Comparison of ENCODE assay signal across 9 cellular contexts in genomic region chr13:36130542-36131214, GRCh38. TPM values are rescaled to one million over a fixed set of nuclear protein-coding genes. Genes with fewer than 3 reads are reported as not detected.
A peak's percentile ranks its signal among the peaks of the same experiment; 100 is the strongest.
DNase-seq lines count a peak whose midpoint lies in the region; ATAC-seq and TF ChIP-seq lines count a peak whose summit lies in the region.
"Had no signal": no experiment of that assay in that cellular context is flagged by ENCODE, and none has a peak within 500 bp of the region (broad histone marks: within the 10 kb centered on the region; RNA-seq: fewer than 3 reads in every experiment).

No MANE protein-coding gene starts in this region.

- H3K27me3 Mint-ChIP-seq in activated naive CD8-positive, alpha-beta T cell treated with anti-CD3 and anti-CD28 coated beads for 36 hours = peaks cover 46% of the 10 kb centered on the region

- peaks cover 2% of the 10 kb centered on the region for H3K4me1 Mint-ChIP-seq in activated naive CD8-positive, alpha-beta T cell treated with anti-CD3 and anti-CD28 coated beads for 36 hours
- H3K4me1 Mint-ChIP-seq: activated naive CD8-positive, alpha-beta T cell treated with anti-CD3 and anti-CD28 coated beads, Interleukin-2, amount 10 ng/mL, durations not matched to agents 7 days and 5 days had no signal

- no peak overlapping the region for H3K27ac Mint-ChIP-seq in activated naive CD8-positive, alpha-beta T cell treated with anti-CD3 and anti-CD28 coated beads for 36 hours
- H3K27ac Mint-ChIP-seq: activated naive CD8-positive, alpha-beta T cell treated with anti-CD3 and anti-CD28 coated beads, Interleukin-2, amount 10 ng/mL, durations not matched to agents 7 days and 5 days had no signal

- no peak for TF ChIP-seq EP300 in tibial nerve (IDR thresholded peaks at IDR 0.05)

- H3K4me1 ChIP-seq in body of pancreas (peaks cover 6% of the 10 kb centered on the region), tibial nerve (peaks cover 0 to 17% (median 0%) of the 10 kb centered on the region in 4 donors)

- H3K36me3 Mint-ChIP-seq in activated naive CD8-positive, alpha-beta T cell treated with anti-CD3 and anti-CD28 coated beads for 36 hours = no peaks in the 10 kb centered on the region
- H3K36me3 Mint-ChIP-seq: activated naive CD8-positive, alpha-beta T cell treated with anti-CD3 and anti-CD28 coated beads, Interleukin-2, amount 10 ng/mL, durations not matched to agents 7 days and 5 days had no signal

- H3K36me3 ChIP-seq in body of pancreas (replicated peaks in 1 of 2; ENCODE audit: insufficient read depth in 1 of 2, low read depth in 2 of 2) = no peaks in the 10 kb centered on the region
- no peaks in the 10 kb centered on the region for H3K36me3 ChIP-seq in kidney epithelial cell (ENCODE audit: control insufficient read depth, insufficient read depth, low read length)
- peaks cover 0 to under 1% (median 0%) of the 10 kb centered on the region in 3 donors for H3K36me3 ChIP-seq in tibial nerve

- intact Hi-C loops in body of pancreas (cut with DNase I) = no loop called here

- H3K27ac ChIP-seq in body of pancreas (no peak overlapping the region), tibial nerve (peak overlapping the region in 2 of 4 donors; percentile 51 to 81)

- H3K4me3 ChIP-seq in body of pancreas (no peak overlapping the region), kidney epithelial cell (ENCODE audit: low read depth, low read length) (peak overlapping the region; percentile 34), tibial nerve (peak overlapping the region; percentile 30 to 60 (median 40))

- peak; percentile 12 for DNase-seq in NCI-H2029 treated with DMSO at 0.1 percent for 48 hours (lab: John Stamatoyannopoulos, UW)
- DNase-seq in NCI-H2029 (lab: John Stamatoyannopoulos, UW) = no peak
- peak in 2 of 4 donors; percentile 15 to 21 for DNase-seq in body of pancreas
- DNase-seq in kidney epithelial cell (ENCODE audit: low read depth) = no peak
- DNase-seq in tibial nerve (ENCODE audit: low spot score in 2 of 2) = peak in 1 of 2 donors; percentile 21
- DNase-seq in activated naive CD8-positive, alpha-beta T cell treated with anti-CD3 and anti-CD28 coated beads for 36 hours = no peak
- DNase-seq: activated naive CD8-positive, alpha-beta T cell treated with anti-CD3 and anti-CD28 coated beads, Interleukin-2, amount 10 ng/mL, durations not matched to agents 7 days and 5 days had no signal

- TF ChIP-seq CTCF in body of pancreas (IDR thresholded peaks at IDR 0.05) (no peak), kidney epithelial cell (IDR thresholded peaks at IDR 0.05; ENCODE audit: insufficient read depth, low read length, poor library complexity, severe bottlenecking) (no peak), tibial nerve (IDR thresholded peaks at IDR 0.05) (no peak)

- no peaks in the 10 kb centered on the region for H3K9me3 Mint-ChIP-seq in activated naive CD8-positive, alpha-beta T cell treated with anti-CD3 and anti-CD28 coated beads for 36 hours
- H3K9me3 Mint-ChIP-seq: activated naive CD8-positive, alpha-beta T cell treated with anti-CD3 and anti-CD28 coated beads, Interleukin-2, amount 10 ng/mL, durations not matched to agents 7 days and 5 days had no signal

- TF ChIP-seq POLR2A in body of pancreas (IDR thresholded peaks at IDR 0.05) = no peak
- TF ChIP-seq POLR2A in tibial nerve (IDR thresholded peaks at IDR 0.05) = no peak

- no peak overlapping the region for H3K4me3 Mint-ChIP-seq in activated naive CD8-positive, alpha-beta T cell treated with anti-CD3 and anti-CD28 coated beads for 36 hours
- H3K4me3 Mint-ChIP-seq: activated naive CD8-positive, alpha-beta T cell treated with anti-CD3 and anti-CD28 coated beads, Interleukin-2, amount 10 ng/mL, durations not matched to agents 7 days and 5 days had no signal

- ATAC-seq in body of pancreas (peak; percentile 59), GM18502 (IDR thresholded peaks at IDR 0.05; ENCODE audit: poor library complexity, unreplicated experiment) (no peak), GM19351 (IDR thresholded peaks at IDR 0.05; ENCODE audit: unreplicated experiment) (no peak)

- H3K9me3 ChIP-seq in body of pancreas (no peaks in the 10 kb centered on the region), tibial nerve (no peaks in the 10 kb centered on the region)

- no peaks in the 10 kb centered on the region for H3K27me3 ChIP-seq in body of pancreas
- peaks cover 9% of the 10 kb centered on the region for H3K27me3 ChIP-seq in kidney epithelial cell (ENCODE audit: control insufficient read depth, insufficient read depth, low read length)
- peaks cover 0 to 8% of the 10 kb centered on the region in 2 donors for H3K27me3 ChIP-seq in tibial nerve

- 1 to 3% methylated on average over 16 to 57 of the region's 61 CpGs for WGBS in body of pancreas, 2 donors
- 2 to 3% methylated on average over 17 to 30 of the region's 61 CpGs for WGBS in tibial nerve, 2 donors

RNA-seq across cellular contexts. Expression of gene DCLK1, which starts 0.5 kb away (rescaled TPM):
- total RNA-seq in body of pancreas (1 to 10 TPM; 2.6 to 8.6 TPM), kidney epithelial cell (2.9 and 3.4 TPM in 2 replicates), tibial nerve (10 to 100 TPM; 21.3 to 63.8 (median 40.9) TPM)
- not detected for total RNA-seq in activated naive CD8-positive, alpha-beta T cell treated with anti-CD3 and anti-CD28 coated beads for 36 hours
- total RNA-seq: activated naive CD8-positive, alpha-beta T cell treated with anti-CD3 and anti-CD28 coated beads, Interleukin-2, amount 10 ng/mL, durations not matched to agents 7 days and 5 days had no signal

Comparison
In these comparisons a context has a peak if more than half of its experiments do, and no peak if none do; other contexts are left out.
1. H3K4me3 ChIP-seq: peak in kidney epithelial cell (single experiment) and tibial nerve (4 of 4); none in body of pancreas (0 of 2).